16 cellular contexts compared by ENCODE assay signal in the genomic region with DNA sequence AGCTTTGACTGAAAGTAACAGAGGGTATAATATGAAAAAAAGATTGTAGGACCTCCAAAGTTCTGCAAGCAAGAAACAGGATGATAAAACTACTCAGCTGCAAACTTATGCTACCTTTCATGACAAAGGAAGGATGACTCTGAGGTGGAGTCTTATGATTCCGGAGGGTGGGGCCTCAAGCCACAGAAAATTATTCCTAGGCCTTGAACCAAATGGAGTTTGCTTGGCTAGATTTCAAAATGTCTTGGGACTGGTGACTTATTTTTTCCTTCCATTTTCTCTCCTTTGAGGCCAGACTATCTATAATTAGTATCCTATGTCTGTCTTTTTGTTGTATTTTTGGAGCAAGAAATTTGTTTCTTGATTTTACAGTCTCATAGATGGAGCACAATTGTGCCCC.
"Had no signal": no experiment of that assay in that cellular context is flagged by ENCODE, and none has a peak within 500 bp of the region (broad histone marks: within the 10 kb centered on the region; RNA-seq: fewer than 3 reads in every experiment).

No MANE protein-coding gene starts in this region.

- H3K27me3 ChIP-seq: foreskin keratinocyte had no signal

- DNase-seq: activated CD4-positive, alpha-beta T cell treated with anti-CD3 and anti-CD28 coated beads, Interleukin-2, amount 50 U/mL, for 4 hours; activated CD4-positive, CD25-positive, alpha-beta regulatory T cell treated with anti-CD3 and anti-CD28 coated beads, Interleukin-2, amount 50 U/mL, for 72 hours; activated effector memory CD4-positive, alpha-beta T cell treated with Interleukin-2 at 50 U/mL for 16 hours; activated T-cell treated with anti-CD3 and anti-CD28 coated beads, Interleukin-2, amount 50 U/mL, for 1 hour; amniotic stem cell; dermis blood vessel endothelial cell; endodermal cell; erythroblast; foreskin keratinocyte; heart left ventricle; mesendoderm; substantia nigra; T-helper 2 cell; trophoblast cell had no signal

- H3K4me3 ChIP-seq: heart left ventricle had no signal

- H3K27ac ChIP-seq: foreskin keratinocyte had no signal

- ATAC-seq: foreskin keratinocyte; heart left ventricle; left lobe of liver; stimulated activated effector memory CD8-positive, alpha-beta T cell treated with anti-CD3 and anti-CD28 coated beads, Interleukin-12 subunit alpha, Interleukin-12 subunit beta, amount 100 ng/mL, for 72 hours had no signal

- H3K9me3 ChIP-seq: heart left ventricle had no signal

- H3K36me3 ChIP-seq: heart left ventricle had no signal

- H3K4me1 ChIP-seq: foreskin keratinocyte had no signal
